ENCODE assay signal across 10 cellular contexts in the genomic region with DNA sequence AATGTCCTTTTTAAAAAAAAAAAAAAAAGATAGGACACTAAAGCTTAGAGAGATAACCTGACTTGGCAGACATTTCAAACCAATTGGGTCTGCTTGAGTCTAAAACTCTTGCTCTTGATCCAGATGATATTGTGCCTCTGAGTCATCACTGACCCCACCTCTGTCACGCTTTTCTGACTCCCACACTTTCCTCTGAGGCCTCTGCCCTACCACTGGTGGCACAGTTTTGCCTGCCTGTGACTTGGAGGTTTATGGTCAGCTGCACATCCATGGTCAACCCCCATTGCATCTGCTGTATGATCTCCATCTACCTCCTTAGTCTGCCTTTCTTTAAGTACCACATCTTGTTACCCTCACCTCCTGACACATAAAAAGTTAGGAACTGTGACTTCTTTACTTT.
DNase-seq lines count a peak whose midpoint lies in the region; ATAC-seq and TF ChIP-seq lines count a peak whose summit lies in the region.
"Had no signal": no experiment of that assay in that cellular context is flagged by ENCODE, and none has a peak within 500 bp of the region (broad histone marks: within the 10 kb centered on the region; RNA-seq: fewer than 3 reads in every experiment).

No MANE protein-coding gene starts in this region.

- H3K9ac ChIP-seq in IMR-90 (ENCODE audit: low read depth, low read length) = no peak overlapping the region
- no peak overlapping the region for H3K9ac ChIP-seq in fibroblast of lung (ENCODE audit: insufficient read depth, low read length)

- POLR2A ChIA-PET in MCF 10A (lab: Yijun Ruan, JAX) (no interaction called here), IMR-90 (lab: Charles Lee; ENCODE audit: unreplicated experiment) (no interaction called here)

- no peak for TF ChIP-seq CTCF in MCF 10A (IDR thresholded peaks at IDR 0.05; ENCODE audit: unreplicated experiment)
- TF ChIP-seq CTCF in breast epithelium (IDR thresholded peaks at IDR 0.05) = no peak
- no peak for TF ChIP-seq CTCF in IMR-90 (conservative IDR thresholded peaks at IDR 0.05; ENCODE audit: low read depth, low read length)
- TF ChIP-seq CTCF in fibroblast of lung (conservative IDR thresholded peaks at IDR 0.05 in 1 of 2, IDR thresholded peaks at IDR 0.05 in 1 of 2; ENCODE audit: low read depth in 1 of 2, low read length in 2 of 2) = no peak
- TF ChIP-seq CTCF in upper lobe of right lung (IDR thresholded peaks at IDR 0.05) = no peak

- H3K4me1 ChIP-seq in breast epithelium (no peaks in the 10 kb centered on the region), IMR-90 (ENCODE audit: control insufficient read depth, insufficient read depth, low read length) (peaks cover 2% of the 10 kb centered on the region; the same call in 1 of the 2 replicates), fibroblast of lung (ENCODE audit: control insufficient read depth, extremely low read depth, insufficient read depth, low read length) (peaks cover 4% of the 10 kb centered on the region), upper lobe of right lung (peaks cover 22% of the 10 kb centered on the region)

- H3K27me3 ChIP-seq in breast epithelium (no peaks in the 10 kb centered on the region), IMR-90 (ENCODE audit: control insufficient read depth, insufficient read depth, low read length) (no peaks in the 10 kb centered on the region), fibroblast of lung (ENCODE audit: control insufficient read depth, insufficient read depth, low read length) (no peaks in the 10 kb centered on the region), upper lobe of right lung (no peaks in the 10 kb centered on the region)

- dilution Hi-C loops in IMR-90 (cut with HindIII; ENCODE audit: low sequenced_read_pairs, unreplicated experiment) = no loop called here

- no peak overlapping the region; the same call in 1 of the 2 replicates for H3K14ac ChIP-seq in IMR-90 (replicated peaks; ENCODE audit: low read depth, low read length)

- H4K91ac ChIP-seq in IMR-90 (ENCODE audit: insufficient read depth, low read depth, low read length) = no peak overlapping the region

- H3K36me3 Mint-ChIP-seq in MCF 10A (ENCODE audit: insufficient read depth, unreplicated experiment) = no peaks in the 10 kb centered on the region

- H3K27ac ChIP-seq in breast epithelium (no peak overlapping the region), IMR-90 (ENCODE audit: insufficient read depth, low read length) (no peak overlapping the region), fibroblast of lung (ENCODE audit: insufficient read depth, low read length) (no peak overlapping the region), upper lobe of right lung (no peak overlapping the region)

- in situ Hi-C loops in IMR-90 (cut with MboI; ENCODE audit: low sequenced_read_pairs) = no loop called here

- H3K9me3 ChIP-seq in breast epithelium (no peaks in the 10 kb centered on the region), IMR-90 (ENCODE audit: control insufficient read depth, insufficient read depth, low read length) (no peaks in the 10 kb centered on the region), fibroblast of lung (ENCODE audit: control insufficient read depth, insufficient read depth, low read depth, low read length) (no peaks in the 10 kb centered on the region), upper lobe of right lung (no peaks in the 10 kb centered on the region)

- no peak overlapping the region for H4K8ac ChIP-seq in IMR-90 (ENCODE audit: low read depth in 2 of 2, low read length in 2 of 2)

- WGBS in IMR-90 (ENCODE audit: extremely low coverage in 2 of 2, insufficient read length in 1 of 2), 2 experiments = no CpG with 5 or more reads among the region's 1 CpG

- DNase-seq in MCF 10A (ENCODE audit: unreplicated experiment) (peak; percentile 4), breast epithelium (ENCODE audit: low spot score in 2 of 2) (no peak), IMR-90 (no peak), fibroblast of lung (ENCODE audit: low read depth in 2 of 2) (peak in 1 of 2 donors; percentile 30), upper lobe of right lung (no peak), NCI-H146 (lab: John Stamatoyannopoulos, UW) (no peak)
- DNase-seq in stimulated activated naive CD4-positive, alpha-beta T cell treated with Interleukin-2 at 50 U/mL for 16 hours (lab: John Stamatoyannopoulos, UW) = no peak
- no peak for DNase-seq in activated CD4-positive, alpha-beta T cell treated with anti-CD3 and anti-CD28 coated beads for 4 hours
- DNase-seq: 8988T, SIG-M5 had no signal

- H4K5ac ChIP-seq in IMR-90 (ENCODE audit: low read depth, low read length) = 0 out of 2 replicates have a peak overlapping the region, but pooled peaks have one; percentile 12

- H2AK5ac ChIP-seq in IMR-90 (ENCODE audit: low read depth, low read length) = no peak overlapping the region

- H2BK15ac ChIP-seq in IMR-90 (ENCODE audit: low read depth, low read length) = no peak overlapping the region

- H3K4me3 Mint-ChIP-seq in MCF 10A (ENCODE audit: unreplicated experiment) = no peak overlapping the region

- H3K56ac ChIP-seq in IMR-90 (ENCODE audit: extremely low read depth, insufficient read depth, low read length) = no peak overlapping the region

- no peak overlapping the region for H2AK9ac ChIP-seq in IMR-90 (replicated peaks; ENCODE audit: low read depth, low read length, poor library complexity)

- H3K4me2 ChIP-seq in IMR-90 (ENCODE audit: low read depth, low read length) (no peak overlapping the region), fibroblast of lung (ENCODE audit: extremely low read depth, insufficient read depth, low read length) (no peak overlapping the region)

- intact Hi-C loops in MCF 10A (cut with micrococcal nuclease) = no loop called here
- intact Hi-C loops in breast epithelium (cut with DNase I; ENCODE audit: low total_unique reads) = no loop called here
- intact Hi-C loops in IMR-90 (cut with micrococcal nuclease) = no loop called here
- intact Hi-C loops in upper lobe of right lung (cut with DNase I) = no loop called here

- no peak overlapping the region for H2BK20ac ChIP-seq in IMR-90 (ENCODE audit: low read depth, low read length)

- no peak overlapping the region for H3K4ac ChIP-seq in IMR-90 (ENCODE audit: low read depth, low read length)

- H3K36me3 ChIP-seq in breast epithelium = no peaks in the 10 kb centered on the region
- H3K36me3 ChIP-seq in IMR-90 (ENCODE audit: control insufficient read depth, insufficient read depth, low read length) = no peaks in the 10 kb centered on the region
- H3K36me3 ChIP-seq in fibroblast of lung (ENCODE audit: control insufficient read depth, insufficient read depth, low read length) = no peaks in the 10 kb centered on the region
- no peaks in the 10 kb centered on the region for H3K36me3 ChIP-seq in upper lobe of right lung

- CTCF ChIA-PET in MCF 10A (lab: Yijun Ruan, JAX) (no interaction called here), IMR-90 (lab: Yijun Ruan, JAX) (no interaction called here)

- H2BK5ac ChIP-seq in IMR-90 (ENCODE audit: low read depth, low read length, poor library complexity, severe bottlenecking) = no peak overlapping the region

- no peak overlapping the region for H3K27ac Mint-ChIP-seq in MCF 10A (ENCODE audit: low read depth, unreplicated experiment)

- H4K20me1 ChIP-seq in IMR-90 (ENCODE audit: insufficient read depth, low read length) = no peaks in the 10 kb centered on the region
- H4K20me1 ChIP-seq in fibroblast of lung (ENCODE audit: control insufficient read depth, extremely low read depth, insufficient read depth, low read length) = no peaks in the 10 kb centered on the region

- no peak overlapping the region for H3K18ac ChIP-seq in IMR-90 (ENCODE audit: low read depth, low read length)

- no peak overlapping the region for H3K23ac ChIP-seq in IMR-90 (ENCODE audit: low read depth, low read length)

- TF ChIP-seq POLR2A in breast epithelium (IDR thresholded peaks at IDR 0.05) (no peak), IMR-90 (IDR thresholded peaks at IDR 0.05; ENCODE audit: low read depth, low read length) (no peak)

- no peaks in the 10 kb centered on the region for H3K9me3 Mint-ChIP-seq in MCF 10A (ENCODE audit: unreplicated experiment)

- no peaks in the 10 kb centered on the region for H3K79me1 ChIP-seq in IMR-90 (ENCODE audit: low read depth in 1 of 2, low read length in 2 of 2)

- H2AFZ ChIP-seq in IMR-90 (replicated peaks; ENCODE audit: low read length, poor library complexity) (peak overlapping the region; percentile 64), fibroblast of lung (ENCODE audit: low read length) (peak overlapping the region; percentile 36)

- no peaks in the 10 kb centered on the region; the same call in 1 of the 2 replicates for H3K9me1 ChIP-seq in IMR-90 (ENCODE audit: insufficient read depth, low read length)

- TF ChIP-seq RAD21 in IMR-90 (IDR thresholded peaks at IDR 0.05; ENCODE audit: low read length) = no peak

- H3K4me3 ChIP-seq in breast epithelium (no peak overlapping the region), IMR-90 (ENCODE audit: insufficient read depth, low read depth, low read length) (no peak overlapping the region), fibroblast of lung (replicated peaks in 1 of 4; ENCODE audit: control extremely low read depth in 1 of 4, insufficient read depth in 1 of 4, low read depth in 3 of 4, low read length in 4 of 4) (no peak overlapping the region), upper lobe of right lung (no peak overlapping the region)

- ATAC-seq in IMR-90 (ENCODE audit: low read depth) (no peak), upper lobe of right lung (peak; percentile 69)

- H3K79me2 ChIP-seq in fibroblast of lung (ENCODE audit: control insufficient read depth, insufficient read depth, low read length) = no peaks in the 10 kb centered on the region

- H3K4me1 Mint-ChIP-seq in MCF 10A (ENCODE audit: insufficient read depth, unreplicated experiment) = peaks cover 10% of the 10 kb centered on the region

- H2BK120ac ChIP-seq in IMR-90 (ENCODE audit: low read depth, low read length) = no peak overlapping the region

- H3K27me3 Mint-ChIP-seq in MCF 10A (ENCODE audit: insufficient read depth, unreplicated experiment) = no peaks in the 10 kb centered on the region

- no TSS peak for BruUV-seq in MCF 10A (replicated peaks; lab: Mats Ljungman, UMichigan)
- BruUV-seq in IMR-90 (replicated peaks; lab: Mats Ljungman, UMichigan) = no TSS peak

TF ChIP-seq in IMR-90, 13 proteins besides CTCF, POLR2A, EP300 and RAD21 (continues in another document):
- TF ChIP-seq FOS (IDR thresholded peaks at IDR 0.05; ENCODE audit: low read depth, low read length) = no peak
- no peak for TF ChIP-seq RFX5 (IDR thresholded peaks at IDR 0.05; ENCODE audit: low read depth, low read length)
- TF ChIP-seq, protein P1, sequence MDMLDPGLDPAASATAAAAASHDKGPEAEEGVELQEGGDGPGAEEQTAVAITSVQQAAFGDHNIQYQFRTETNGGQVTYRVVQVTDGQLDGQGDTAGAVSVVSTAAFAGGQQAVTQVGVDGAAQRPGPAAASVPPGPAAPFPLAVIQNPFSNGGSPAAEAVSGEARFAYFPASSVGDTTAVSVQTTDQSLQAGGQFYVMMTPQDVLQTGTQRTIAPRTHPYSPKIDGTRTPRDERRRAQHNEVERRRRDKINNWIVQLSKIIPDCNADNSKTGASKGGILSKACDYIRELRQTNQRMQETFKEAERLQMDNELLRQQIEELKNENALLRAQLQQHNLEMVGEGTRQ (IDR thresholded peaks at IDR 0.05; ENCODE audit: low read depth, low read length) = no peak
- TF ChIP-seq BHLHE40 (IDR thresholded peaks at IDR 0.05; ENCODE audit: low read depth, low read length) = 0 out of 2 replicates have a peak, but pooled peaks have one; percentile 38
